21 cellular contexts compared by ENCODE assay signal in genomic region chr4:8109406-8110065, GRCh38.
"Had no signal": no experiment of that assay in that cellular context is flagged by ENCODE, and none has a peak within 500 bp of the region (broad histone marks: within the 10 kb centered on the region; RNA-seq: fewer than 3 reads in every experiment).

No MANE protein-coding gene starts in this region.

- H3K27ac ChIP-seq: right lobe of liver, suprapubic skin, upper lobe of left lung had no signal

- H3K27me3 ChIP-seq: right lobe of liver, upper lobe of left lung had no signal

- DNase-seq: activated CD4-positive, alpha-beta T cell treated with anti-CD3 and anti-CD28 coated beads for 48 hours; activated CD4-positive, CD25-positive, alpha-beta regulatory T cell; activated CD8-positive, alpha-beta T cell treated with anti-CD3 and anti-CD28 coated beads for 36 hours; activated naive CD4-positive, alpha-beta T cell; activated naive CD8-positive, alpha-beta T cell treated with anti-CD3 and anti-CD28 coated beads for 36 hours; activated T-cell treated with anti-CD3 and anti-CD28 coated beads, Interleukin-2, amount 50 U/mL, for 1 hour; amniotic stem cell; effector memory CD8-positive, alpha-beta T cell; hippocampal formation; kidney glomerular epithelial cell; left ventricle myocardium superior; naive B cell; right lobe of liver; small intestine; stimulated activated CD4-positive, alpha-beta T cell treated with anti-CD3 and anti-CD28 coated beads, Interleukin-15, amount 100 ng/mL, for 24 hours; stimulated activated CD4-positive, alpha-beta T cell treated with anti-CD3 and anti-CD28 coated beads, Interleukin-2, amount 100 ng/mL, for 48 hours; stimulated activated naive CD8-positive, alpha-beta T cell treated with anti-CD3 and anti-CD28 coated beads, Interleukin-15, amount 100 ng/mL, for 72 hours; upper lobe of left lung had no signal

- H3K9me3 ChIP-seq: mucosa of descending colon, right lobe of liver, suprapubic skin, upper lobe of left lung had no signal

- ATAC-seq: activated T-helper 17 cell treated with anti-CD3 and anti-CD28 coated beads, Interleukin-2, amount 50 U/mL, for 72 hours; effector memory CD8-positive, alpha-beta T cell; left ventricle myocardium superior; mucosa of descending colon; right lobe of liver; stimulated activated naive CD8-positive, alpha-beta T cell treated with anti-CD3 and anti-CD28 coated beads, Interleukin-15, amount 100 ng/mL, for 72 hours had no signal

- H3K36me3 ChIP-seq: right lobe of liver, suprapubic skin, upper lobe of left lung had no signal

- H3K4me1 ChIP-seq: upper lobe of left lung had no signal

- H3K4me3 ChIP-seq: mucosa of descending colon, right lobe of liver, suprapubic skin, upper lobe of left lung had no signal
